ENCODE assay signal across 22 cellular contexts in genomic region chr2:168467729-168468128, GRCh38.
"Had no signal": no experiment of that assay in that cellular context is flagged by ENCODE, and none has a peak within 500 bp of the region (broad histone marks: within the 10 kb centered on the region; RNA-seq: fewer than 3 reads in every experiment).

No MANE protein-coding gene starts in this region.

- DNase-seq: activated CD4-positive, alpha-beta T cell treated with anti-CD3 and anti-CD28 coated beads for 1 hour; activated CD4-positive, alpha-beta T cell treated with anti-CD3 and anti-CD28 coated beads, Interleukin-2, amount 50 U/mL, for 1 hour; activated T-cell treated with anti-CD3 and anti-CD28 coated beads, Interleukin-2, amount 50 U/mL, for 1 hour; adrenal gland; colonic mucosa; dorsolateral prefrontal cortex; effector memory CD8-positive, alpha-beta T cell; head of caudate nucleus; psoas muscle; stimulated activated CD4-positive, alpha-beta T cell treated with anti-CD3 and anti-CD28 coated beads, Interleukin-12 subunit alpha, Interleukin-12 subunit beta, amount 100 ng/mL, for 4 hours; stimulated activated CD4-positive, alpha-beta T cell treated with anti-CD3 and anti-CD28 coated beads, Interleukin-4, amount 100 ng/mL, for 4 hours; T-cell; tibial artery had no signal

- H3K9me3 ChIP-seq: adrenal gland, ascending aorta, colonic mucosa, esophagus muscularis mucosa, gastroesophageal sphincter, psoas muscle, right atrium auricular region, tibial artery had no signal

- H3K9me3 Mint-ChIP-seq: central memory CD8-positive, alpha-beta T cell; effector memory CD8-positive, alpha-beta T cell; neural progenitor cell; stimulated activated naive CD8-positive, alpha-beta T cell treated with anti-CD3 and anti-CD28 coated beads, Interleukin-15, Interleukin-2, amounts not matched to agents 100 ng/mL and 50 ng/mL, for 24 hours; T-cell; T-helper 2 cell treated with Interferon-gamma antibody and Interleukin-4, amounts not matched to agents 5 μg/mL and 100 μg/mL, for 36 hours had no signal

- H3K27me3 ChIP-seq: adrenal gland, ascending aorta, colonic mucosa, dorsolateral prefrontal cortex, esophagus muscularis mucosa, gastroesophageal sphincter, neural progenitor cell, right atrium auricular region, tibial artery had no signal

- H3K36me3 Mint-ChIP-seq: neural progenitor cell had no signal

- H3K9ac ChIP-seq: neural progenitor cell had no signal

- H3K4me3 ChIP-seq: ascending aorta, colonic mucosa, dorsolateral prefrontal cortex, gastroesophageal sphincter, neural progenitor cell, psoas muscle, right atrium auricular region, tibial artery had no signal

- H3K4me3 Mint-ChIP-seq: neural progenitor cell had no signal

- H3K36me3 ChIP-seq: adrenal gland, ascending aorta, colonic mucosa, esophagus muscularis mucosa, gastroesophageal sphincter, neural progenitor cell, right atrium auricular region, tibial artery had no signal

- H2AFZ ChIP-seq: neural progenitor cell had no signal

- ATAC-seq: effector memory CD8-positive, alpha-beta T cell; gastroesophageal sphincter had no signal

- H3K27me3 Mint-ChIP-seq: activated naive CD8-positive, alpha-beta T cell; central memory CD8-positive, alpha-beta T cell; effector memory CD8-positive, alpha-beta T cell; stimulated activated naive CD8-positive, alpha-beta T cell treated with anti-CD3 and anti-CD28 coated beads, Interleukin-15, Interleukin-2, amounts not matched to agents 100 ng/mL and 50 ng/mL, for 24 hours; T-cell had no signal

- H3K27ac ChIP-seq: adrenal gland, ascending aorta, colonic mucosa, dorsolateral prefrontal cortex, neural progenitor cell, psoas muscle had no signal

- H3K27ac Mint-ChIP-seq: effector memory CD8-positive, alpha-beta T cell; stimulated activated naive CD8-positive, alpha-beta T cell treated with anti-CD3 and anti-CD28 coated beads, Interleukin-15, Interleukin-2, amounts not matched to agents 100 ng/mL and 50 ng/mL, for 24 hours; T-helper 2 cell treated with Interferon-gamma antibody and Interleukin-4, amounts not matched to agents 5 μg/mL and 100 μg/mL, for 36 hours had no signal
